In the genomic region with DNA sequence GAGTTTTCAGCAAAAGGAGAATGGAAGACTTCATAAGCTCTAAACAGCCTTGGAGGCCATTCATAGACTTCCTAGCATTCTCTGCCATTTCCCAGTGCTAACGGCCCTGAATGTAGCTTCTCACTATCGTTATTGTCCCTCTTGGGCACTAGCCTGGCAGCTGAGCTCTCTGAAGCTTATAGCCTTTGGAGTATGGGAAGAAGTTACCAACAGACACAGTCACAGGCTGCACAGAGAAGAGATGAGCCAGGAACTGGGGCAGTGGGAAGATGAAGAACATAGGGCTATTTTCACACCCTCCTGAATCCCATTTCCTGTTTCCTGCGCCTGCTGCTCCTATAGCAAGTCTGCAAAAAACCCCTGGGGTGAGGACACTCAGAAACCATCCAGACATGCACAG, we compare ENCODE assay signal across 16 cellular contexts. TPM values are rescaled to one million over a fixed set of nuclear protein-coding genes. Genes with fewer than 3 reads are reported as not detected.
DNase-seq lines count a peak whose midpoint lies in the region; ATAC-seq and TF ChIP-seq lines count a peak whose summit lies in the region.
"Had no signal": no experiment of that assay in that cellular context is flagged by ENCODE, and none has a peak within 500 bp of the region (broad histone marks: within the 10 kb centered on the region; RNA-seq: fewer than 3 reads in every experiment).

No MANE protein-coding gene starts in this region.

- H3K4me1 Mint-ChIP-seq in CD14-positive monocyte: peaks cover 28% of the 10 kb centered on the region
- H3K4me1 Mint-ChIP-seq in neural crest cell: peaks cover 31% of the 10 kb centered on the region
- H3K4me1 Mint-ChIP-seq in stimulated activated naive CD8-positive, alpha-beta T cell treated with anti-CD3 and anti-CD28 coated beads, Interleukin-15, amount 100 ng/mL, for 72 hours: peaks cover 21% of the 10 kb centered on the region

- TF ChIP-seq CTCF in CD14-positive monocyte (IDR thresholded peaks at IDR 0.05) (no peak), neural crest cell (conservative IDR thresholded peaks at IDR 0.05) (no peak)

- intact Hi-C loops in CD14-positive monocyte (cut with micrococcal nuclease): loop anchor here in 1 of 2 donors (2.0 kb wide), 1 partner anchor 27 kb away; no protein-coding TSS in a partner anchor

- H3K9ac ChIP-seq in NT2/D1 (ENCODE audit: insufficient read length, low read depth): no peak overlapping the region

- 0 out of 2 replicates have a peak, but pooled peaks cover 5% of the 10 kb centered on the region for H3K9me3 ChIP-seq in NT2/D1 (ENCODE audit: insufficient read depth, low read length)
- H3K9me3 ChIP-seq: colonic mucosa, tibial artery had no signal

- H3K4me1 ChIP-seq in NT2/D1 (ENCODE audit: insufficient read depth, insufficient read length): peaks cover 9% of the 10 kb centered on the region
- H3K4me1 ChIP-seq: colonic mucosa had no signal

- no peak overlapping the region for H3K4me3 ChIP-seq in NT2/D1 (ENCODE audit: insufficient read length, low read depth)
- H3K4me3 ChIP-seq: colonic mucosa, lung, tibial artery had no signal

- H3K4me3 Mint-ChIP-seq in CD14-positive monocyte: no peak overlapping the region
- peak overlapping the region; percentile 10 for H3K4me3 Mint-ChIP-seq in neural crest cell
- no peak overlapping the region for H3K4me3 Mint-ChIP-seq in stimulated activated naive CD8-positive, alpha-beta T cell treated with anti-CD3 and anti-CD28 coated beads, Interleukin-15, amount 100 ng/mL, for 72 hours
- H3K4me3 Mint-ChIP-seq: activated T-helper 17 cell treated with anti-CD3 and anti-CD28 coated beads, Interleukin-2, amount 50 U/mL, for 72 hours had no signal

- H3K27ac Mint-ChIP-seq in CD14-positive monocyte: peak overlapping the region in 5 of 7 donors; percentile 14 to 93 (median 92)
- peak overlapping the region; percentile 94 for H3K27ac Mint-ChIP-seq in neural crest cell (ENCODE audit: unreplicated experiment)
- no peak overlapping the region for H3K27ac Mint-ChIP-seq in stimulated activated naive CD8-positive, alpha-beta T cell treated with anti-CD3 and anti-CD28 coated beads, Interleukin-15, amount 100 ng/mL, for 72 hours
- H3K27ac Mint-ChIP-seq: activated T-helper 17 cell treated with anti-CD3 and anti-CD28 coated beads, Interleukin-2, amount 50 U/mL, for 72 hours had no signal

- H3K27me3 Mint-ChIP-seq in CD14-positive monocyte (ENCODE audit: low read depth in 3 of 3) (no peaks in the 10 kb centered on the region), neural crest cell (ENCODE audit: low read depth) (no peaks in the 10 kb centered on the region)
- H3K27me3 Mint-ChIP-seq in stimulated activated naive CD8-positive, alpha-beta T cell treated with anti-CD3 and anti-CD28 coated beads, Interleukin-15, amount 100 ng/mL, for 72 hours: no peaks in the 10 kb centered on the region

- H3K9me3 Mint-ChIP-seq in CD14-positive monocyte (peaks cover 0 to 3% (median 0%) of the 10 kb centered on the region in 7 donors), neural crest cell (peaks cover 4% of the 10 kb centered on the region)
- peaks cover 0 to 6% of the 10 kb centered on the region in 2 donors for H3K9me3 Mint-ChIP-seq in stimulated activated naive CD8-positive, alpha-beta T cell treated with anti-CD3 and anti-CD28 coated beads, Interleukin-15, amount 100 ng/mL, for 72 hours

- DNase-seq in CD14-positive monocyte (ENCODE audit: low spot score) (no peak), NT2/D1 (ENCODE audit: low read depth, low spot score) (peak; percentile 32), epidermal melanocyte (ENCODE audit: insufficient read length, low spot score) (peak; percentile 35), neural crest cell (ENCODE audit: low read depth, low spot score) (no peak), NCI-H2227 treated with DMSO at 0.1 percent for 48 hours (lab: John Stamatoyannopoulos, UW) (no peak), NCI-H345 (lab: John Stamatoyannopoulos, UW) (no peak)
- no peak for DNase-seq in stimulated activated naive CD8-positive, alpha-beta T cell treated with anti-CD3 and anti-CD28 coated beads, Interleukin-15, amount 100 ng/mL, for 72 hours
- DNase-seq: activated CD4-positive, alpha-beta T cell treated with anti-CD3 and anti-CD28 coated beads for 1 hour; AML-193; colonic mucosa; H7; NCI-H510A; tibial artery had no signal

- no peak for ATAC-seq in HG03280 (IDR thresholded peaks at IDR 0.05; ENCODE audit: unreplicated experiment)
- no peak for ATAC-seq in stimulated activated naive CD8-positive, alpha-beta T cell treated with anti-CD3 and anti-CD28 coated beads, Interleukin-15, amount 100 ng/mL, for 72 hours
- ATAC-seq: activated T-helper 17 cell treated with anti-CD3 and anti-CD28 coated beads, Interleukin-2, amount 50 U/mL, for 72 hours had no signal

- H3K36me3 Mint-ChIP-seq in CD14-positive monocyte (no peaks in the 10 kb centered on the region), neural crest cell (ENCODE audit: low read depth) (no peaks in the 10 kb centered on the region)

- no peaks in the 10 kb centered on the region for H3K27me3 ChIP-seq in NT2/D1 (ENCODE audit: insufficient read depth, insufficient read length)
- H3K27me3 ChIP-seq: colonic mucosa, tibial artery had no signal

- H3K36me3 ChIP-seq in NT2/D1 (ENCODE audit: insufficient read depth, insufficient read length, low read length): no peaks in the 10 kb centered on the region
- H3K36me3 ChIP-seq: colonic mucosa, tibial artery had no signal

RNA-seq across cellular contexts. Expression of a gene that starts 29.1 kb away (rescaled TPM):
- 1 to 10 TPM; 1.4 to 2.0 TPM for polyA plus RNA-seq in CD14-positive monocyte
- total RNA-seq in neural crest cell: 31.6 and 35.3 TPM in 2 replicates

Comparison
In these comparisons a context has a peak if more than half of its experiments do, and no peak if none do; other contexts are left out.
1. DNase-seq: peak in NT2/D1 (single experiment) and epidermal melanocyte (single experiment); none in CD14-positive monocyte (single experiment), neural crest cell (single experiment), NCI-H2227 treated with DMSO at 0.1 percent for 48 hours (single experiment), NCI-H345 (single experiment) and stimulated activated naive CD8-positive, alpha-beta T cell treated with anti-CD3 and anti-CD28 coated beads, Interleukin-15, amount 100 ng/mL, for 72 hours (0 of 2).
2. H3K27ac Mint-ChIP-seq: peak in CD14-positive monocyte (5 of 7) and neural crest cell (single experiment); none in stimulated activated naive CD8-positive, alpha-beta T cell treated with anti-CD3 and anti-CD28 coated beads, Interleukin-15, amount 100 ng/mL, for 72 hours (0 of 2).